Comparison of ENCODE assay signal across 8 cellular contexts in genomic region chr3:97821413-97821809, GRCh38. TPM values are rescaled to one million over a fixed set of nuclear protein-coding genes. Genes with fewer than 3 reads are reported as not detected.
A peak's percentile ranks its signal among the peaks of the same experiment; 100 is the strongest.
DNase-seq lines count a peak whose midpoint lies in the region; ATAC-seq, FAIRE-seq and TF ChIP-seq lines count a peak whose summit lies in the region.

No MANE protein-coding gene starts in this region.

- H3K36me3 ChIP-seq in RWPE2 (ENCODE audit: low read depth), result no peaks in the 10 kb centered on the region
- no peaks in the 10 kb centered on the region for H3K36me3 ChIP-seq in astrocyte (ENCODE audit: insufficient read depth, low read length)
- no peaks in the 10 kb centered on the region for H3K36me3 ChIP-seq in iPS-20b (ENCODE audit: insufficient read depth, low read depth, low read length)
- H3K36me3 ChIP-seq in smooth muscle cell (ENCODE audit: low read depth), result no peaks in the 10 kb centered on the region

- H3K27me3 ChIP-seq in RWPE2 (ENCODE audit: insufficient read depth, poor library complexity, severe bottlenecking), result no peaks in the 10 kb centered on the region
- no peaks in the 10 kb centered on the region for H3K27me3 ChIP-seq in astrocyte (ENCODE audit: insufficient read depth, low read length)
- peaks cover 36% of the 10 kb centered on the region for H3K27me3 ChIP-seq in iPS-20b (ENCODE audit: insufficient read depth, low read length)
- peaks cover 13% of the 10 kb centered on the region for H3K27me3 ChIP-seq in smooth muscle cell (ENCODE audit: low read depth)

- H3K9ac ChIP-seq in astrocyte (ENCODE audit: low read length) (peak overlapping the region; percentile 92), iPS-20b (ENCODE audit: low read depth, low read length) (peak overlapping the region; percentile 69; the same call in 1 of the 2 replicates), smooth muscle cell (ENCODE audit: low read depth) (peak overlapping the region; percentile 77)

- H3K4me2 ChIP-seq in astrocyte (ENCODE audit: low read length) (peak overlapping the region; percentile 96), smooth muscle cell (peak overlapping the region; percentile 98)

- H3K36me3 Mint-ChIP-seq in astrocyte (ENCODE audit: low read depth, unreplicated experiment), result no peaks in the 10 kb centered on the region

- H3K9me3 Mint-ChIP-seq in astrocyte (ENCODE audit: unreplicated experiment), result no peaks in the 10 kb centered on the region

- FAIRE-seq in astrocyte (lab: Jason Lieb, UNC), result no peak

- H3K79me2 ChIP-seq in astrocyte (ENCODE audit: insufficient read depth, low read length) (peaks cover 36% of the 10 kb centered on the region), smooth muscle cell (ENCODE audit: low read depth) (peaks cover 9% of the 10 kb centered on the region)

- H3K27me3 Mint-ChIP-seq in astrocyte (ENCODE audit: low read depth, unreplicated experiment), result peaks cover 2% of the 10 kb centered on the region

- no peaks in the 10 kb centered on the region for H3F3A ChIP-seq in smooth muscle cell (ENCODE audit: low read depth)

- peak overlapping the region; percentile 31 for H3K27ac ChIP-seq in RWPE2 (ENCODE audit: poor library complexity, severe bottlenecking)
- peak overlapping the region; percentile 86 for H3K27ac ChIP-seq in astrocyte (ENCODE audit: low read depth, low read length)
- H3K27ac ChIP-seq in iPS-20b (ENCODE audit: low read length), result no peak overlapping the region
- H3K27ac ChIP-seq in smooth muscle cell (ENCODE audit: low read depth), result peak overlapping the region; percentile 30

- peaks cover 2% of the 10 kb centered on the region for H3K4me1 ChIP-seq in RWPE2 (ENCODE audit: insufficient read depth, poor library complexity, severe bottlenecking)
- peaks cover 15% of the 10 kb centered on the region for H3K4me1 ChIP-seq in astrocyte (ENCODE audit: insufficient read depth, low read length)
- peaks cover 3% of the 10 kb centered on the region; the same call in 1 of the 2 replicates for H3K4me1 ChIP-seq in iPS-20b (ENCODE audit: insufficient read depth, low read length)
- peaks cover 7% of the 10 kb centered on the region for H3K4me1 ChIP-seq in smooth muscle cell (ENCODE audit: low read depth)

- ATAC-seq in GM18870 (IDR thresholded peaks at IDR 0.05; ENCODE audit: unreplicated experiment) (peak; percentile 71), HG03095 (IDR thresholded peaks at IDR 0.05; ENCODE audit: unreplicated experiment) (peak; percentile 44), RWPE2 (ENCODE audit: low read depth) (peak; percentile 38)

- TF ChIP-seq CTCF in AG09309 (IDR thresholded peaks at IDR 0.05; ENCODE audit: control insufficient read depth, insufficient read depth, low read depth, low read length, missing control alignments) (no peak), RWPE2 (IDR thresholded peaks at IDR 0.05; ENCODE audit: poor library complexity, severe bottlenecking) (no peak), astrocyte (IDR thresholded peaks at IDR 0.05; ENCODE audit: insufficient read depth, low read depth, low read length) (no peak), smooth muscle cell (IDR thresholded peaks at IDR 0.05; ENCODE audit: borderline replicate concordance, insufficient read depth, poor library complexity, severe bottlenecking) (no peak)

- H4K20me1 ChIP-seq in astrocyte (ENCODE audit: insufficient read depth, low read length), result peaks cover 28% of the 10 kb centered on the region
- peaks cover 25% of the 10 kb centered on the region for H4K20me1 ChIP-seq in smooth muscle cell (ENCODE audit: low read depth)

- H3K4me3 Mint-ChIP-seq in astrocyte (ENCODE audit: unreplicated experiment), result peak overlapping the region; percentile 100

- peak overlapping the region; percentile 72 for H3K4me3 ChIP-seq in AG09309 (ENCODE audit: control insufficient read depth, low read depth, low read length)
- peak overlapping the region; percentile 68 for H3K4me3 ChIP-seq in RWPE2 (ENCODE audit: severe bottlenecking)
- H3K4me3 ChIP-seq in astrocyte (ENCODE audit: insufficient read depth, low read depth, low read length), result peak overlapping the region; percentile 93
- H3K4me3 ChIP-seq in iPS-20b (ENCODE audit: low read length), result peak overlapping the region; percentile 89
- peak overlapping the region; percentile 98 for H3K4me3 ChIP-seq in smooth muscle cell

- H3K27ac Mint-ChIP-seq in astrocyte (ENCODE audit: unreplicated experiment), result peak overlapping the region; percentile 36

- H3K4me1 Mint-ChIP-seq in astrocyte (ENCODE audit: low read depth, unreplicated experiment), result peaks cover 12% of the 10 kb centered on the region

- H3K9me3 ChIP-seq in RWPE2 (ENCODE audit: severe bottlenecking) (no peaks in the 10 kb centered on the region), astrocyte (ENCODE audit: insufficient read depth, low read depth, low read length) (no peaks in the 10 kb centered on the region), iPS-20b (ENCODE audit: insufficient read depth, low read depth, low read length) (no peaks in the 10 kb centered on the region), smooth muscle cell (replicated peaks; ENCODE audit: low read depth) (no peaks in the 10 kb centered on the region)

- H2AFZ ChIP-seq in astrocyte (ENCODE audit: low read depth, low read length) (peak overlapping the region; percentile 98), smooth muscle cell (ENCODE audit: low read depth) (peak overlapping the region; percentile 100)

- DNase-seq in AG09309 (ENCODE audit: low read depth) (no peak), RWPE2 (ENCODE audit: low spot score) (no peak), astrocyte (ENCODE audit: low read depth) (peak; percentile 41), smooth muscle cell (lab: John Stamatoyannopoulos, UW; ENCODE audit: unreplicated experiment) (peak; percentile 62), DMS153 treated with DMSO at 0.1 percent for 48 hours (lab: John Stamatoyannopoulos, UW; ENCODE audit: unreplicated experiment) (no peak)

- WGBS in smooth muscle cell (ENCODE audit: low lambda C conversion rate), result under 1% methylated on average over 22 of the region's 22 CpGs

RNA-seq across cellular contexts. Expression of gene CRYBG3, which starts 0.4 kb away (rescaled TPM):
- 13.0 and 14.1 TPM in 2 replicates for total RNA-seq in astrocyte
- 14.2 and 17.0 TPM in 2 replicates for total RNA-seq in smooth muscle cell
- polyA plus RNA-seq in smooth muscle cell, result 1.5 and 1.9 TPM in 2 replicates

RNA-seq across cellular contexts. Expression of gene ARL6, which starts 56.9 kb away (rescaled TPM):
- total RNA-seq in astrocyte, result 6.9 and 7.1 TPM in 2 replicates
- 14.6 and 27.0 TPM in 2 replicates for total RNA-seq in smooth muscle cell
- polyA plus RNA-seq in smooth muscle cell, result 5.3 and 5.8 TPM in 2 replicates

Comparison
In these comparisons a context has a peak if more than half of its experiments do, and no peak if none do; other contexts are left out.
1. DNase-seq: peak in astrocyte (single experiment) and smooth muscle cell (single experiment); none in AG09309 (single experiment), RWPE2 (single experiment) and DMS153 treated with DMSO at 0.1 percent for 48 hours (single experiment).
2. Peak in every context shown above with its lines, with median percentiles within 50 percentile points of each other: H3K4me3 ChIP-seq, ATAC-seq and H3K9ac ChIP-seq.